1 cellular context compared by ENCODE assay signal in genomic region chr7:2517004-2517403, GRCh38.
TF ChIP-seq lines count a peak whose summit lies in the region.

No MANE protein-coding gene starts in this region.

TF ChIP-seq in H1, 55 proteins besides CTCF, POLR2A, EP300 and RAD21:
- no peak for TF ChIP-seq CREB1 (IDR thresholded peaks at IDR 0.05)
- TF ChIP-seq SIX5 (IDR thresholded peaks at IDR 0.05; ENCODE audit: low read depth, low read length) = no peak
- no peak for TF ChIP-seq RNF2 (IDR thresholded peaks at IDR 0.05; ENCODE audit: borderline replicate concordance, low read depth, low read length, missing control alignments, poor library complexity, severe bottlenecking)
- no peak for TF ChIP-seq ATF3 (IDR thresholded peaks at IDR 0.05; ENCODE audit: insufficient read depth, low read depth, low read length)
- TF ChIP-seq NRF1 (IDR thresholded peaks at IDR 0.05; ENCODE audit: low read depth, low read length) = no peak
- TF ChIP-seq, protein P1, sequence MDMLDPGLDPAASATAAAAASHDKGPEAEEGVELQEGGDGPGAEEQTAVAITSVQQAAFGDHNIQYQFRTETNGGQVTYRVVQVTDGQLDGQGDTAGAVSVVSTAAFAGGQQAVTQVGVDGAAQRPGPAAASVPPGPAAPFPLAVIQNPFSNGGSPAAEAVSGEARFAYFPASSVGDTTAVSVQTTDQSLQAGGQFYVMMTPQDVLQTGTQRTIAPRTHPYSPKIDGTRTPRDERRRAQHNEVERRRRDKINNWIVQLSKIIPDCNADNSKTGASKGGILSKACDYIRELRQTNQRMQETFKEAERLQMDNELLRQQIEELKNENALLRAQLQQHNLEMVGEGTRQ (IDR thresholded peaks at IDR 0.05; ENCODE audit: low read length) = no peak
- no peak for TF ChIP-seq EGR1 (IDR thresholded peaks at IDR 0.05; ENCODE audit: borderline replicate concordance, low read depth, low read length)
- no peak for TF ChIP-seq ATF2 (IDR thresholded peaks at IDR 0.05; ENCODE audit: low read length)
- TF ChIP-seq GABPA (IDR thresholded peaks at IDR 0.05; ENCODE audit: borderline replicate concordance, insufficient read depth, low read length) = no peak
- no peak for TF ChIP-seq BCL11A (IDR thresholded peaks at IDR 0.05; ENCODE audit: low read depth in 2 of 2, low read length in 2 of 2)
- TF ChIP-seq CHD2 (IDR thresholded peaks at IDR 0.05; ENCODE audit: low read length) = no peak
- TF ChIP-seq, protein P2, sequence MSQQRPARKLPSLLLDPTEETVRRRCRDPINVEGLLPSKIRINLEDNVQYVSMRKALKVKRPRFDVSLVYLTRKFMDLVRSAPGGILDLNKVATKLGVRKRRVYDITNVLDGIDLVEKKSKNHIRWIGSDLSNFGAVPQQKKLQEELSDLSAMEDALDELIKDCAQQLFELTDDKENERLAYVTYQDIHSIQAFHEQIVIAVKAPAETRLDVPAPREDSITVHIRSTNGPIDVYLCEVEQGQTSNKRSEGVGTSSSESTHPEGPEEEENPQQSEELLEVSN (IDR thresholded peaks at IDR 0.05) = no peak
- TF ChIP-seq ZNF274 (IDR thresholded peaks at IDR 0.05; ENCODE audit: borderline replicate concordance, extremely low read depth, low read length) = no peak
- no peak for TF ChIP-seq KDM1A (IDR thresholded peaks at IDR 0.05; ENCODE audit: borderline replicate concordance, low read length)
- TF ChIP-seq TAF7 (optimal IDR thresholded peaks at IDR 0.05; ENCODE audit: borderline replicate concordance, low read depth, low read length) = no peak
